In the genomic region with DNA sequence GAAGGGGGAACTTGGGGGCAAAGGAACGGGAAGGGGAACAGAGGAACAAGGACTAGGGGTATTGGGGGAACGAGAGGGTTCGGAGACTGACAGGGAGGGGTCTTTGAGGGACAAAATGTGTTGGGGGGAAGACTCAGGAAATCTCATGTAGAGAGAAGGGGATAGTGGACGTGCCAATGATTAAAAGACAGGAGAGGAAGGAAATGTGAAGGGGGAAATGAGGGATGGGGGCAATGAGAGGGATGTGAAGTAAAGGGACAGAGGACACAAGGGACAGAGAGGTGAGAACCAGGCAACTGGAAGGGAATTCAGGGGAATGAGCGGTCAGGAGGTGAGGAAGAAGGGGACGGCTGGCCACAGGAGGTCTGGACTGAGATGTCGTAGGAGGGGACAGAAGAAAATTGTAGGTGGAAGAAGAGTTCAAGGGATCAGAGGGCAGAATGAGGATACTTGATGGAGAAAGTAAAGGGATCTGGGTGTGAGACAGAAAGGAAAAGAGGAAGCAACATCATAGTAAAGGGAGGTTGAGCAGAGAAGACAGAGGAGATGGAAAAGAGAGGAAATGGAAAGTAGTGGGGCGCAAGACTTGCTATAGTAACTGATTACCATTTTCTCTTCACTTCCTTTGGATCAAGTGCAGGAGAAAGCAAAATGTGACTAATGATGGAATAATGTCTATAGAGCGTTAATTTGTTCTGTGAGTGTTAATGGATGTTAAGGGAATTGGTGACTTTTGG, we compare ENCODE assay signal across 8 cellular contexts. TPM values are rescaled to one million over a fixed set of nuclear protein-coding genes. Genes with fewer than 3 reads are reported as not detected.
A peak's percentile ranks its signal among the peaks of the same experiment; 100 is the strongest.
DNase-seq lines count a peak whose midpoint lies in the region; ATAC-seq, FAIRE-seq and TF ChIP-seq lines count a peak whose summit lies in the region.

No MANE protein-coding gene starts in this region.

- peak overlapping the region; percentile 96 to 100 (median 98) for H3K27ac Mint-ChIP-seq in naive B cell

- H3K4me3 ChIP-seq in GM12865 (ENCODE audit: low read depth, low read length) (peak overlapping the region; percentile 87), NT2/D1 (ENCODE audit: insufficient read length, low read depth) (peak overlapping the region; percentile 63)

- peak overlapping the region; percentile 91 to 100 (median 96) for H3K4me3 Mint-ChIP-seq in naive B cell

- no peaks in the 10 kb centered on the region for H3K27me3 Mint-ChIP-seq in naive B cell

- H3K36me3 ChIP-seq in NT2/D1 (ENCODE audit: insufficient read depth, insufficient read length, low read length) = no peaks in the 10 kb centered on the region

- peak overlapping the region; percentile 71 for H3K9ac ChIP-seq in NT2/D1 (ENCODE audit: insufficient read length, low read depth)

- H3K4me1 Mint-ChIP-seq in naive B cell = peaks cover 50 to 68% (median 57%) of the 10 kb centered on the region in 3 donors

- TF ChIP-seq CTCF in GM12865 (IDR thresholded peaks at IDR 0.05; ENCODE audit: insufficient read depth, low read depth, low read length, missing control alignments) = no peak

- H3K4me1 ChIP-seq in NT2/D1 (ENCODE audit: insufficient read depth, insufficient read length) = no peaks in the 10 kb centered on the region

- H3K27me3 ChIP-seq in NT2/D1 (ENCODE audit: insufficient read depth, insufficient read length) = peaks cover 25% of the 10 kb centered on the region

- ATAC-seq in naive B cell (ENCODE audit: low read depth in 2 of 2) = no peak
- no peak for ATAC-seq in HG03025 (IDR thresholded peaks at IDR 0.05; ENCODE audit: low FRiP score, unreplicated experiment)

- no peaks in the 10 kb centered on the region for H3K36me3 Mint-ChIP-seq in naive B cell

- no peak for DNase-seq in GM12865 (ENCODE audit: low read depth)
- DNase-seq in NT2/D1 (ENCODE audit: low read depth, low spot score) = no peak
- DNase-seq in cerebellar cortex (ENCODE audit: low spot score) = peak; percentile 31
- DNase-seq in naive B cell = peak; percentile 31
- no peak for DNase-seq in HTR-8/SVneo (ENCODE audit: insufficient read length, low spot score)
- no peak for DNase-seq in activated effector memory CD4-positive, alpha-beta T cell treated with Interleukin-2 at 50 U/mL for 16 hours
- no peak for DNase-seq in GOT3 (lab: John Stamatoyannopoulos, UW)

- FAIRE-seq in HTR-8/SVneo (lab: Jason Lieb, UNC) = no peak

- no peaks in the 10 kb centered on the region for H3K9me3 ChIP-seq in NT2/D1 (ENCODE audit: insufficient read depth, low read length)

- no peaks in the 10 kb centered on the region for H3K9me3 Mint-ChIP-seq in naive B cell

RNA-seq across cellular contexts. Expression of gene RAB8B, which starts 0.7 kb away (rescaled TPM):
- polyA plus RNA-seq in naive B cell (ENCODE audit: low read depth in 6 of 6) = 10 to 100 TPM; 24.4 to 64.4 (median 58.6) TPM

RNA-seq across cellular contexts. Expression of gene RPS27L, which starts 32.8 kb away (rescaled TPM):
- 100 to 1,000 TPM in 5 of 6 donors, 10 to 100 TPM in 1; 87.2 to 215 (median 166) TPM for polyA plus RNA-seq in naive B cell (ENCODE audit: low read depth in 6 of 6)

Comparison
In these comparisons a context has a peak if more than half of its experiments do, and no peak if none do; other contexts are left out.
1. DNase-seq: peak in cerebellar cortex (single experiment) and naive B cell (single experiment); none in GM12865 (single experiment), NT2/D1 (single experiment), HTR-8/SVneo (single experiment), activated effector memory CD4-positive, alpha-beta T cell treated with Interleukin-2 at 50 U/mL for 16 hours (single experiment) and GOT3 (single experiment).